In the genomic region with DNA sequence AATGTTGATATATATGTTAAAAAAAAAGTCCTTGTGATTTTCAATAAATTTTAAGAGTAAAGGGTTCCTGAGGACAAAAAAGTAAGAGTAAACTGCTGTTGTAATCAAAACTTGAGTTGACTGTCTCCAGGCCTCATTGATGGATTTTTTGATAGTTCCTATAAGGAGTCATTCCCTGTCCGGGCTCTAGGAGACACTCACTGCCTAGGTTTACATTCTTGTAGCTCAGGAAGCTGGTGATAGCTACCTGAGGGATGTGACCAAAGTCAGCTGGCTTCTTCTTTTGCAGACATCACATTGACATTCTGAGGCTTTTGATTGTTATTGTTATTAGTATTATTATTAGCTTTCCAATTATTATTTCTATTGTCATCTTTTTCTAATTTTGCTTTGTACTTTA, we compare ENCODE assay signal across 12 cellular contexts.
DNase-seq lines count a peak whose midpoint lies in the region; ATAC-seq and TF ChIP-seq lines count a peak whose summit lies in the region.
"Had no signal": no experiment of that assay in that cellular context is flagged by ENCODE, and none has a peak within 500 bp of the region (broad histone marks: within the 10 kb centered on the region; RNA-seq: fewer than 3 reads in every experiment).

No MANE protein-coding gene starts in this region.

- intact Hi-C loops in heart right ventricle (cut with DNase I), result loop anchor here in 2 of 10 donors (10.0 kb wide), 2 partner anchors 441 to 611 kb away; no protein-coding TSS in a partner anchor
- intact Hi-C loops in Right ventricle myocardium superior (cut with DNase I), result no loop called here
- intact Hi-C loops in Calu3 (cut with micrococcal nuclease; ENCODE audit: unreplicated experiment), result no loop called here

- no peak for TF ChIP-seq EP300 in gastroesophageal sphincter (IDR thresholded peaks at IDR 0.05)

- peaks cover 24% of the 10 kb centered on the region for H3K9me3 Mint-ChIP-seq in Calu3 (ENCODE audit: low read depth, unreplicated experiment)

- WGBS in heart right ventricle, 2 donors, result 75 to 90% methylated on average over 1 of the region's 1 CpG
- 50% methylated on average over 1 of the region's 1 CpG for WGBS in gastroesophageal sphincter (ENCODE audit: low coverage in 1 of 2), 2 donors

- ATAC-seq in heart right ventricle, result peak in 1 of 8 donors; percentile 52
- no peak for ATAC-seq in Right ventricle myocardium superior (ENCODE audit: poor library complexity)
- ATAC-seq in gastroesophageal sphincter, result no peak
- no peak for ATAC-seq in GM21723 (IDR thresholded peaks at IDR 0.05; ENCODE audit: unreplicated experiment)
- ATAC-seq in HG03135 (IDR thresholded peaks at IDR 0.05; ENCODE audit: unreplicated experiment), result no peak

- H3K27me3 ChIP-seq in heart right ventricle (no peaks in the 10 kb centered on the region), SJCRH30 (no peaks in the 10 kb centered on the region), gastroesophageal sphincter (no peaks in the 10 kb centered on the region)
- H3K27me3 ChIP-seq: MG63, upper lobe of left lung had no signal

- no peak for TF ChIP-seq POLR2A in gastroesophageal sphincter (IDR thresholded peaks at IDR 0.05)

- H3K27ac Mint-ChIP-seq in Calu3 (ENCODE audit: unreplicated experiment), result no peak overlapping the region
- H3K27ac Mint-ChIP-seq: CD4-positive, alpha-beta T cell had no signal

- CTCF ChIA-PET in Calu3 (lab: Charles Lee), result no interaction called here

- H3K4me3 ChIP-seq in heart right ventricle (no peak overlapping the region), SJCRH30 (no peak overlapping the region), gastroesophageal sphincter (no peak overlapping the region)
- H3K4me3 ChIP-seq: MG63, upper lobe of left lung had no signal

- no peaks in the 10 kb centered on the region for H3K27me3 Mint-ChIP-seq in Calu3 (ENCODE audit: unreplicated experiment)
- H3K27me3 Mint-ChIP-seq: CD4-positive, alpha-beta T cell had no signal

- TF ChIP-seq CTCF in heart right ventricle (IDR thresholded peaks at IDR 0.05), result peak in 8 of 9 donors; percentile 14 to 57 (median 41)
- peak; percentile 36 to 60 (median 54) for TF ChIP-seq CTCF in gastroesophageal sphincter (IDR thresholded peaks at IDR 0.05)
- TF ChIP-seq CTCF in Calu3 (IDR thresholded peaks at IDR 0.05; ENCODE audit: unreplicated experiment), result no peak

- no peak for DNase-seq in heart right ventricle
- DNase-seq in Right ventricle myocardium superior, result no peak
- peak; percentile 13 to 39 for DNase-seq in SJCRH30
- DNase-seq in Calu3, result no peak
- DNase-seq in RPMI8226, result no peak
- DNase-seq: activated CD4-positive, alpha-beta T cell treated with anti-CD3 and anti-CD28 coated beads for 4 hours; CD4-positive, alpha-beta T cell; MG63; upper lobe of left lung had no signal

- H3K27ac ChIP-seq in heart right ventricle (no peak overlapping the region), SJCRH30 (no peak overlapping the region), gastroesophageal sphincter (no peak overlapping the region)
- H3K27ac ChIP-seq: upper lobe of left lung had no signal

- H3K9me3 ChIP-seq in heart right ventricle (no peaks in the 10 kb centered on the region), SJCRH30 (replicated peaks) (no peaks in the 10 kb centered on the region), gastroesophageal sphincter (no peaks in the 10 kb centered on the region)
- H3K9me3 ChIP-seq: MG63, upper lobe of left lung had no signal

- H3K36me3 ChIP-seq in heart right ventricle (no peaks in the 10 kb centered on the region), SJCRH30 (no peaks in the 10 kb centered on the region), gastroesophageal sphincter (no peaks in the 10 kb centered on the region)
- H3K36me3 ChIP-seq: MG63, upper lobe of left lung had no signal

- H3K4me1 ChIP-seq in heart right ventricle (no peaks in the 10 kb centered on the region), SJCRH30 (no peaks in the 10 kb centered on the region), gastroesophageal sphincter (no peaks in the 10 kb centered on the region)
- H3K4me1 ChIP-seq: upper lobe of left lung had no signal

- no TSS peak for BruUV-seq in Calu3 (replicated peaks; lab: Mats Ljungman, UMichigan)

- no peak overlapping the region for H3K4me3 Mint-ChIP-seq in Calu3 (ENCODE audit: low read depth, unreplicated experiment)
- H3K4me3 Mint-ChIP-seq: CD4-positive, alpha-beta T cell had no signal

- H3K4me1 Mint-ChIP-seq in Calu3 (ENCODE audit: low read depth, unreplicated experiment), result no peaks in the 10 kb centered on the region

- H3K36me3 Mint-ChIP-seq in Calu3 (ENCODE audit: insufficient read depth, unreplicated experiment), result no peaks in the 10 kb centered on the region

Comparison
In these comparisons a context has a peak if more than half of its experiments do, and no peak if none do; other contexts are left out.
1. DNase-seq: peak in SJCRH30 (2 of 2); none in heart right ventricle (0 of 2), Right ventricle myocardium superior (single experiment), Calu3 (single experiment) and RPMI8226 (single experiment).